In the genomic region with DNA sequence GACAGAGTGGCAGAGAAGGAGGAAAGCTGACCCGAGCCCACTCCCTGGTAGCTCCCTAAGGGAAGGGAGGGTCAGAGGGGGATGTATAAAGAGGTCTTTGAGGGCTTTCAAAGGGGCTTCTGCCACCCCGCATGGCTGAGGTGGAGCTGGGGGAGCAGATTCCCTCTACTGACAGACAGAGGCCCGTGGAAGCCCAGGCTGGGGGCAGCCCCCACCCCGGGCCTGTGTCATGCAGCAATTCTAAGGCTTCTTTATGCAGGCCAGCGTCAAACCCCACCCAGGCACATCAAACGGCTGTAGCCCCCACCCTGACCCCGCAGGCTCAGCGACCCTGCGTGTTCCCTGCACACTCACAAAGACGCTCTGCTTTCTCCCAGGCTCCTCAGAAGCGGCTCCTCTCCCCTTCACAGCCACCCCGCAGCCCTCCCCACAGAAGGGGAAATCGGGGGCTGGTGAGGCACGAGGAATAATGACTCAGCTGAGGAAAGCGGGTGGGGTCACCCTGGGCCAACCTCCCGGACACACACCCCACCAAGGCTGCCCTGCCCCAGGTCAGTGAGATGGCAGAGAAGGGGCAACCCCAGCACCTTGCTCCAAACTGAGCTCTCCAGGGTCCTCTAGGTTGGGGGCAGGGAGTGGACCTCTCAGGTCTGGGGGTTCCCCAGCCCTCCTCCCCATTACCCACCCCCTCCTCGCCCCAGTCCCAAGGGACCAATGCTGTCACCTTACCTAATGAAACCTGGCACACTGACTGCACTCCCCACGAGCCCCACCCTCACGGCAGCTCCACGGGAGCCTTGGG, we compare ENCODE assay signal across 1 cellular context.
TF ChIP-seq lines count a peak whose summit lies in the region.

No MANE protein-coding gene starts in this region.

TF ChIP-seq in liver, 16 proteins besides CTCF, POLR2A, EP300 and RAD21 (continued from another document):
- TF ChIP-seq EGR1 (IDR thresholded peaks at IDR 0.05; ENCODE audit: low read depth in 2 of 2) (no peak), RXRA (IDR thresholded peaks at IDR 0.05) (no peak)
